19 cellular contexts compared by ENCODE assay signal in genomic region chr7:115548756-115549155, GRCh38.
A peak's percentile ranks its signal among the peaks of the same experiment; 100 is the strongest.
DNase-seq lines count a peak whose midpoint lies in the region; ATAC-seq, FAIRE-seq and TF ChIP-seq lines count a peak whose summit lies in the region.
"Had no signal": no experiment of that assay in that cellular context is flagged by ENCODE, and none has a peak within 500 bp of the region (broad histone marks: within the 10 kb centered on the region; RNA-seq: fewer than 3 reads in every experiment).

No MANE protein-coding gene starts in this region.

- no peak for ATAC-seq in Right ventricle myocardium superior (ENCODE audit: poor library complexity)
- ATAC-seq: CD8-positive, alpha-beta T cell had no signal

- H2AFZ ChIP-seq in astrocyte (ENCODE audit: low read depth, low read length) = no peak overlapping the region

- intact Hi-C loops in kidney (cut with DNase I) (no loop called here), Right ventricle myocardium superior (cut with DNase I) (no loop called here)

- H3K4me1 ChIP-seq in astrocyte (ENCODE audit: insufficient read depth, low read length) = no peaks in the 10 kb centered on the region
- H3K4me1 ChIP-seq in kidney (ENCODE audit: control insufficient read depth in 1 of 2, insufficient read depth in 1 of 2, low read depth in 1 of 2, low read length in 2 of 2) = no peaks in the 10 kb centered on the region

- H3K27me3 ChIP-seq in astrocyte (ENCODE audit: insufficient read depth, low read length) = no peaks in the 10 kb centered on the region

- TF ChIP-seq CTCF in astrocyte (IDR thresholded peaks at IDR 0.05; ENCODE audit: insufficient read depth, low read depth, low read length) = no peak
- TF ChIP-seq CTCF in kidney (IDR thresholded peaks at IDR 0.05; ENCODE audit: borderline replicate concordance, extremely low read depth, insufficient read depth) = no peak

- H3K4me3 Mint-ChIP-seq in astrocyte (ENCODE audit: unreplicated experiment) = no peak overlapping the region
- H3K4me3 Mint-ChIP-seq: CD8-positive, alpha-beta T cell; IgD-negative memory B cell had no signal

- H3K27ac ChIP-seq in astrocyte (ENCODE audit: low read depth, low read length) (no peak overlapping the region), kidney (ENCODE audit: low read depth in 2 of 2, low read length in 2 of 2) (no peak overlapping the region)

- H3K9me3 Mint-ChIP-seq in astrocyte (ENCODE audit: unreplicated experiment) = no peaks in the 10 kb centered on the region
- H3K9me3 Mint-ChIP-seq: CD8-positive, alpha-beta T cell had no signal

- H3K36me3 ChIP-seq in astrocyte (ENCODE audit: insufficient read depth, low read length) (no peaks in the 10 kb centered on the region), kidney (ENCODE audit: control insufficient read depth in 1 of 2, insufficient read depth in 2 of 2, low read length in 2 of 2) (no peaks in the 10 kb centered on the region)

- TF ChIP-seq POLR2A in GM12892 (IDR thresholded peaks at IDR 0.05; ENCODE audit: low read depth, low read length) = no peak

- no peak overlapping the region for H3K4me3 ChIP-seq in astrocyte (ENCODE audit: insufficient read depth, low read depth, low read length)
- H3K4me3 ChIP-seq in kidney (ENCODE audit: low read length in 2 of 2) = no peak overlapping the region

- H3K9me3 ChIP-seq in astrocyte (ENCODE audit: insufficient read depth, low read depth, low read length) (no peaks in the 10 kb centered on the region), kidney (ENCODE audit: control insufficient read depth in 1 of 2, low read length in 2 of 2) (no peaks in the 10 kb centered on the region)

- H3K27ac Mint-ChIP-seq in astrocyte (ENCODE audit: unreplicated experiment) = peak overlapping the region; percentile 30
- H3K27ac Mint-ChIP-seq: CD8-positive, alpha-beta T cell; IgD-negative memory B cell had no signal

- no peaks in the 10 kb centered on the region for H3K36me3 Mint-ChIP-seq in astrocyte (ENCODE audit: low read depth, unreplicated experiment)
- H3K36me3 Mint-ChIP-seq: CD8-positive, alpha-beta T cell; IgD-negative memory B cell had no signal

- no peaks in the 10 kb centered on the region for H4K20me1 ChIP-seq in astrocyte (ENCODE audit: insufficient read depth, low read length)

- FAIRE-seq in astrocyte (lab: Jason Lieb, UNC) (no peak), kidney (lab: Jason Lieb, UNC) (no peak), GM12892 (lab: Jason Lieb, UNC) (no peak)
- FAIRE-seq: H54 had no signal

- H3K4me1 Mint-ChIP-seq in astrocyte (ENCODE audit: low read depth, unreplicated experiment) = peaks cover 7% of the 10 kb centered on the region
- H3K4me1 Mint-ChIP-seq: IgD-negative memory B cell had no signal

- no peaks in the 10 kb centered on the region for H3K79me2 ChIP-seq in astrocyte (ENCODE audit: insufficient read depth, low read length)

- DNase-seq in ELR (ENCODE audit: low read depth) (peak; percentile 11), astrocyte (ENCODE audit: low read depth) (peak; percentile 25), iris pigment epithelial cell (ENCODE audit: low read depth) (peak; percentile 5), kidney (no peak), GM12892 (ENCODE audit: insufficient read length) (no peak), Right ventricle myocardium superior (no peak)
- DNase-seq in stimulated activated CD8-positive, alpha-beta memory T cell treated with anti-CD3 and anti-CD28 coated beads, Interleukin-4, amount 100 ng/mL, for 48 hours = no peak
- DNase-seq: AML-193; C1 segment of cervical spinal cord; CD8-positive, alpha-beta T cell; DMS153; GF-D8; NCI-H1694 treated with DMSO at 0.1 percent for 48 hours; NCI-H2081 treated with DMSO at 0.1 percent for 48 hours; NCI-H446; NCI-H526; SHP77 had no signal

- H3K27me3 Mint-ChIP-seq in astrocyte (ENCODE audit: low read depth, unreplicated experiment) = no peaks in the 10 kb centered on the region
- H3K27me3 Mint-ChIP-seq: IgD-negative memory B cell had no signal

- H3K9ac ChIP-seq in astrocyte (ENCODE audit: low read length) (no peak overlapping the region), kidney (ENCODE audit: low read length in 2 of 2) (no peak overlapping the region)

- H3K4me2 ChIP-seq in astrocyte (ENCODE audit: low read length) = no peak overlapping the region

Comparison
In these comparisons a context has a peak if more than half of its experiments do, and no peak if none do; other contexts are left out.
1. DNase-seq: peak in ELR (single experiment), astrocyte (single experiment) and iris pigment epithelial cell (single experiment); none in stimulated activated CD8-positive, alpha-beta memory T cell treated with anti-CD3 and anti-CD28 coated beads, Interleukin-4, amount 100 ng/mL, for 48 hours (single experiment), kidney (single experiment), GM12892 (single experiment) and Right ventricle myocardium superior (single experiment).